In the genomic region with DNA sequence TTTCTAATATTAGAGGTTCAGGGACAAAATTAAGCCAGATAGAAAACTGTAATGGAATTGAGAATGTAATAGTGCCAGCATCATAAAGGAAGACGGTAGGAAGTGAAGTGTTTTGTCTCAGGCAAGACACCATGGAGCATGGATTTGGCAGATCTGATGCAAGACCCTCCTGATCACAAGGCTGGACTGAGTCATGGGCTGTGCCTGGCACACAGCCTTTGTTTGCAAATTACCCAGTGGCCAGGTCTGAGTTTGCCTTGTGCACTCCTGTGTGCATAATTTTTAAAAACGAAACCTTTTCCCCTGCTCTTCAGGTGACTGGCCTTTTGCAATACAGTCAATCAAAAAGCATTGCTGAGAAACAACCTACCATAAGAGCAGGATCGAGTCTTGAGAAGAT, we compare ENCODE assay signal across 20 cellular contexts. TPM values are rescaled to one million over a fixed set of nuclear protein-coding genes. Genes with fewer than 3 reads are reported as not detected.
DNase-seq lines count a peak whose midpoint lies in the region; ATAC-seq, FAIRE-seq and TF ChIP-seq lines count a peak whose summit lies in the region.
"Had no signal": no experiment of that assay in that cellular context is flagged by ENCODE, and none has a peak within 500 bp of the region (broad histone marks: within the 10 kb centered on the region; RNA-seq: fewer than 3 reads in every experiment).

No MANE protein-coding gene starts in this region.

- FAIRE-seq in bronchial epithelial cell (lab: Jason Lieb, UNC) (no peak), HepG2 (lab: Jason Lieb, UNC) (no peak)
- FAIRE-seq: colon, GM12892, GM19239 had no signal

- H3K9me3 Mint-ChIP-seq in naive thymus-derived CD4-positive, alpha-beta T cell, result no peaks in the 10 kb centered on the region
- H3K9me3 Mint-ChIP-seq: activated naive CD4-positive, alpha-beta T cell treated with anti-CD3 and anti-CD28 coated beads, Interleukin-2, amount 50 U/mL, for 72 hours; type B pancreatic cell had no signal

- no peaks in the 10 kb centered on the region for H4K20me1 ChIP-seq in HepG2 (ENCODE audit: insufficient read depth, low read length)

- no peaks in the 10 kb centered on the region for H3K9me3 ChIP-seq in HepG2 (ENCODE audit: low read length)
- no peaks in the 10 kb centered on the region for H3K9me3 ChIP-seq in naive thymus-derived CD4-positive, alpha-beta T cell (ENCODE audit: control insufficient read depth in 2 of 3, low read length in 3 of 3)

- CTCF ChIA-PET in HepG2 (lab: Yijun Ruan, JAX; ENCODE audit: low intra/inter-chr PET ratio, low total read pairs), result no interaction called here
- CTCF ChIA-PET in naive thymus-derived CD4-positive, alpha-beta T cell (lab: Charles Lee), result no interaction called here

- no peaks in the 10 kb centered on the region for H3K36me3 Mint-ChIP-seq in naive thymus-derived CD4-positive, alpha-beta T cell
- H3K36me3 Mint-ChIP-seq: activated naive CD4-positive, alpha-beta T cell treated with anti-CD3 and anti-CD28 coated beads, Interleukin-2, amount 50 U/mL, for 72 hours; type B pancreatic cell had no signal

- no TSS peak for BruUV-seq in HepG2 (replicated peaks; lab: Mats Ljungman, UMichigan)

- TF ChIP-seq POLR2A in NB4 (IDR thresholded peaks at IDR 0.05; ENCODE audit: extremely low read depth, insufficient read length), result no peak
- no peak for TF ChIP-seq POLR2A in HepG2 (IDR thresholded peaks at IDR 0.05; ENCODE audit: insufficient read depth in 1 of 2, low read depth in 2 of 2, low read length in 2 of 2)

- POLR2A ChIA-PET in HepG2 (lab: Yijun Ruan, JAX), result no interaction called here
- POLR2A ChIA-PET in naive thymus-derived CD4-positive, alpha-beta T cell (lab: Charles Lee), result no interaction called here

- no peak overlapping the region for H3K27ac Mint-ChIP-seq in naive thymus-derived CD4-positive, alpha-beta T cell
- H3K27ac Mint-ChIP-seq: activated naive CD4-positive, alpha-beta T cell treated with anti-CD3 and anti-CD28 coated beads, Interleukin-2, amount 50 U/mL, for 72 hours; type B pancreatic cell had no signal

- H3K4me2 ChIP-seq in HepG2 (ENCODE audit: low read depth, low read length), result peak overlapping the region; percentile 52

- peaks cover 0 to 4% (median 2%) of the 10 kb centered on the region in 5 donors for H3K27me3 Mint-ChIP-seq in naive thymus-derived CD4-positive, alpha-beta T cell
- H3K27me3 Mint-ChIP-seq: type B pancreatic cell had no signal

- no peak overlapping the region for H3K4me3 Mint-ChIP-seq in naive thymus-derived CD4-positive, alpha-beta T cell
- H3K4me3 Mint-ChIP-seq: type B pancreatic cell had no signal

- no peak for TF ChIP-seq RAD21 in HepG2 (CRISPR knock-in tag; IDR thresholded peaks at IDR 0.05)

- DNase-seq in AG08396 (ENCODE audit: low spot score) (peak; percentile 12), NB4 (ENCODE audit: low read depth) (peak; percentile 10), bronchial epithelial cell (ENCODE audit: low read depth) (peak; percentile 73), HepG2 (ENCODE audit: low spot score) (peak; percentile 47), OCI-M2 (lab: John Stamatoyannopoulos, UW; ENCODE audit: unreplicated experiment) (no peak), Right ventricle myocardium superior (no peak), globus pallidus (ENCODE audit: low spot score) (no peak)
- DNase-seq in naive thymus-derived CD4-positive, alpha-beta T cell, result no peak
- DNase-seq: DND-41, GOT3, left cardiac atrium, NCI-H1105, NCI-H526 treated with DMSO at 0.1 percent for 48 hours had no signal

- intact Hi-C loops in HepG2 (cut with micrococcal nuclease; ENCODE audit: unreplicated experiment) (loop anchor here (5.0 kb wide), 1 partner anchor 78 kb away; no protein-coding TSS in a partner anchor), Right ventricle myocardium superior (cut with DNase I) (no loop called here)
- intact Hi-C loops in naive thymus-derived CD4-positive, alpha-beta T cell (cut with micrococcal nuclease), result no loop called here

- no peaks in the 10 kb centered on the region for H3K79me2 ChIP-seq in HepG2 (ENCODE audit: insufficient read depth, low read length)

- H2AFZ ChIP-seq in HepG2 (ENCODE audit: low read length), result no peak overlapping the region

- peaks cover 64% of the 10 kb centered on the region for H3K4me1 ChIP-seq in HepG2 (ENCODE audit: insufficient read depth, low read length)
- H3K4me1 ChIP-seq in naive thymus-derived CD4-positive, alpha-beta T cell (ENCODE audit: control insufficient read depth in 2 of 2, insufficient read depth in 2 of 2, low read length in 2 of 2), result no peaks in the 10 kb centered on the region

- ATAC-seq in HepG2 (no peak), Right ventricle myocardium superior (ENCODE audit: poor library complexity) (no peak)
- no peak for ATAC-seq in naive thymus-derived CD4-positive, alpha-beta T cell
- ATAC-seq: activated naive CD4-positive, alpha-beta T cell treated with anti-CD3 and anti-CD28 coated beads, Interleukin-2, amount 50 U/mL, for 72 hours; left cardiac atrium had no signal

- TF ChIP-seq CTCF in NB4 (IDR thresholded peaks at IDR 0.05; ENCODE audit: low read depth, low read length) (no peak), bronchial epithelial cell (IDR thresholded peaks at IDR 0.05; ENCODE audit: insufficient read depth, low read length, severe bottlenecking) (no peak), HepG2 (CRISPR knock-in tag; IDR thresholded peaks at IDR 0.05) (no peak)

- no peak overlapping the region for H3K4me3 ChIP-seq in NB4 (ENCODE audit: low read depth, low read length)
- H3K4me3 ChIP-seq in bronchial epithelial cell (ENCODE audit: low read depth, low read length), result no peak overlapping the region
- H3K4me3 ChIP-seq in HepG2 (replicated peaks in 1 of 3; ENCODE audit: insufficient read depth in 1 of 3, low read depth in 2 of 3, low read length in 3 of 3), result no peak overlapping the region; a peak in 1 of 6 replicates
- no peak overlapping the region for H3K4me3 ChIP-seq in naive thymus-derived CD4-positive, alpha-beta T cell (ENCODE audit: low read length)

- H3K9ac ChIP-seq in HepG2 (ENCODE audit: insufficient read depth, low read depth, low read length), result no peak overlapping the region

- no peaks in the 10 kb centered on the region for H3K4me1 Mint-ChIP-seq in naive thymus-derived CD4-positive, alpha-beta T cell

- no peak for TF ChIP-seq EP300 in HepG2 (IDR thresholded peaks at IDR 0.05; ENCODE audit: low read depth in 2 of 2, low read length in 2 of 2)
- no peak for TF ChIP-seq EP300 in HepG2 (CRISPR knock-in tag; IDR thresholded peaks at IDR 0.05; ENCODE audit: borderline replicate concordance)

- no peak overlapping the region for H3K27ac ChIP-seq in HepG2 (ENCODE audit: extremely low read length, insufficient read depth, low read length)
- no peak overlapping the region for H3K27ac ChIP-seq in naive thymus-derived CD4-positive, alpha-beta T cell (ENCODE audit: low read depth, low read length)

- 41% methylated on average over 3 of the region's 3 CpGs for WGBS in HepG2 (ENCODE audit: low lambda C conversion rate)

- no peaks in the 10 kb centered on the region for H3K36me3 ChIP-seq in bronchial epithelial cell (ENCODE audit: control insufficient read depth, insufficient read depth, low read length)
- no peaks in the 10 kb centered on the region for H3K36me3 ChIP-seq in HepG2 (replicated peaks in 1 of 2; ENCODE audit: control insufficient read depth in 1 of 2, insufficient read depth in 2 of 2, low read length in 2 of 2)
- H3K36me3 ChIP-seq in naive thymus-derived CD4-positive, alpha-beta T cell (ENCODE audit: control insufficient read depth in 2 of 3, insufficient read depth in 3 of 3, low read length in 3 of 3), result no peaks in the 10 kb centered on the region

- H3K27me3 ChIP-seq in bronchial epithelial cell (ENCODE audit: control insufficient read depth, insufficient read depth, low read length) (no peaks in the 10 kb centered on the region), HepG2 (ENCODE audit: control insufficient read depth in 1 of 2, insufficient read depth in 2 of 2, low read length in 2 of 2) (no peaks in the 10 kb centered on the region)
- H3K27me3 ChIP-seq in naive thymus-derived CD4-positive, alpha-beta T cell (ENCODE audit: control insufficient read depth in 2 of 2, insufficient read depth in 2 of 2, low read length in 2 of 2), result no peaks in the 10 kb centered on the region

- in situ Hi-C loops in HepG2 (cut with HindIII; ENCODE audit: extremely low pct_ligation_motif_present, low pct_unique_long_range_greater_than_20kb), result no loop called here

TF ChIP-seq in HepG2, 621 proteins besides CTCF, POLR2A, EP300 and RAD21 (continues in another document):
- TF ChIP-seq, protein P1, sequence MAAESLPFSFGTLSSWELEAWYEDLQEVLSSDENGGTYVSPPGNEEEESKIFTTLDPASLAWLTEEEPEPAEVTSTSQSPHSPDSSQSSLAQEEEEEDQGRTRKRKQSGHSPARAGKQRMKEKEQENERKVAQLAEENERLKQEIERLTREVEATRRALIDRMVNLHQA (CRISPR knock-in tag; IDR thresholded peaks at IDR 0.05), result no peak

RNA-seq across cellular contexts. Expression of gene UPP2, which starts 2.0 kb away (rescaled TPM):
- not detected in 2 replicates for total RNA-seq in bronchial epithelial cell
- total RNA-seq in HepG2 (2016; rRNA removed; fragmentation: Illumina TruSeq; extraction: Trizol), result 0.07 TPM in 1 of 2 replicates, not detected in the other
- not detected in 2 replicates for total RNA-seq in HepG2 (2016; cell fraction: cytosol; rRNA removed; fragmentation: Illumina TruSeq; extraction: Trizol; ENCODE audit: low read depth)
- total RNA-seq in HepG2 (2016; cell fraction: insoluble cytoplasmic fraction; rRNA removed; fragmentation: Illumina TruSeq; extraction: Trizol), result 0.15 and 0.22 TPM in 2 replicates
- 0.07 and 0.19 TPM in 2 replicates for total RNA-seq in HepG2 (2016; cell fraction: membrane; rRNA removed; fragmentation: Illumina TruSeq; extraction: Trizol)
- 0.25 TPM in 1 of 2 replicates, not detected in the other for total RNA-seq in HepG2 (2016; cell fraction: nucleus; rRNA removed; fragmentation: Illumina TruSeq; extraction: Trizol)
- 0.04 and 0.28 TPM in 2 replicates for polyA plus RNA-seq in HepG2 (2011; rRNA removed)
- 0.07 TPM in 1 of 2 replicates, not detected in the other for polyA plus RNA-seq in HepG2 (2011; cell fraction: cytosol; rRNA removed)
- polyA plus RNA-seq in HepG2 (2011; cell fraction: nucleus; rRNA removed), result 0.09 TPM in 1 of 2 replicates, not detected in the other
- polyA plus RNA-seq in HepG2 (2012), result 0.13 and 0.47 TPM in 2 replicates
- polyA plus RNA-seq in HepG2 (2016; cell fraction: cytosol; fragmentation: Illumina TruSeq; extraction: Trizol; ENCODE audit: low read depth), result 0.06 TPM in 1 of 2 replicates, not detected in the other
- 0.24 TPM in 1 of 2 replicates, not detected in the other for polyA plus RNA-seq in HepG2 (2016; cell fraction: insoluble cytoplasmic fraction; fragmentation: Illumina TruSeq; extraction: Trizol; ENCODE audit: low read depth)
- polyA plus RNA-seq in HepG2 (2016; cell fraction: membrane; fragmentation: Illumina TruSeq; extraction: Trizol; ENCODE audit: low read depth), result not detected in 2 replicates
- not detected in 2 replicates for polyA plus RNA-seq in HepG2 (2016; cell fraction: nucleus; fragmentation: Illumina TruSeq; extraction: Trizol; ENCODE audit: insufficient read depth, low read depth)
- 0.22 TPM in 1 of 2 replicates, not detected in the other for polyA minus RNA-seq in HepG2 (2011; rRNA and poly(A)+ RNA removed; ENCODE audit: low replicate concordance)
- not detected in 2 replicates for polyA minus RNA-seq in HepG2 (2011; cell fraction: cytosol; rRNA and poly(A)+ RNA removed)
- polyA minus RNA-seq in HepG2 (2011; cell fraction: nucleus; rRNA and poly(A)+ RNA removed), result 0.13 and 0.25 TPM in 2 replicates
- not detected for total RNA-seq in naive thymus-derived CD4-positive, alpha-beta T cell
- polyA plus RNA-seq in naive thymus-derived CD4-positive, alpha-beta T cell, result not detected
- not detected for total RNA-seq in Right ventricle myocardium superior
- total RNA-seq: activated naive CD4-positive, alpha-beta T cell treated with anti-CD3 and anti-CD28 coated beads, Interleukin-2, amount 50 U/mL, for 72 hours; glomerular endothelial cell; left cardiac atrium; SK-MEL-5 had no signal

Comparison
In these comparisons a context has a peak if more than half of its experiments do, and no peak if none do; other contexts are left out.
1. DNase-seq: peak in AG08396 (single experiment), NB4 (single experiment), bronchial epithelial cell (single experiment) and HepG2 (single experiment); none in OCI-M2 (single experiment), naive thymus-derived CD4-positive, alpha-beta T cell (0 of 9), Right ventricle myocardium superior (single experiment) and globus pallidus (single experiment).